ENCODE assay signal across 19 cellular contexts in genomic region chr21:32333953-32334673, GRCh38. TPM values are rescaled to one million over a fixed set of nuclear protein-coding genes. Genes with fewer than 3 reads are reported as not detected.
DNase-seq lines count a peak whose midpoint lies in the region; ATAC-seq and TF ChIP-seq lines count a peak whose summit lies in the region.
"Had no signal": no experiment of that assay in that cellular context is flagged by ENCODE, and none has a peak within 500 bp of the region (broad histone marks: within the 10 kb centered on the region; RNA-seq: fewer than 3 reads in every experiment).

No MANE protein-coding gene starts in this region.

- no peak overlapping the region for H3K4me3 Mint-ChIP-seq in endothelial cell (ENCODE audit: unreplicated experiment)

- TF ChIP-seq CTCF in endothelial cell (IDR thresholded peaks at IDR 0.05; ENCODE audit: unreplicated experiment) = no peak

- H3K27ac ChIP-seq in cingulate gyrus (ENCODE audit: low read depth, low read length) = peak overlapping the region; percentile 98
- peak overlapping the region; percentile 93 for H3K27ac ChIP-seq in layer of hippocampus (ENCODE audit: low read depth, low read length)
- H3K27ac ChIP-seq: KMS-11, RWPE1 had no signal

- no peak overlapping the region for H3K27ac Mint-ChIP-seq in endothelial cell (ENCODE audit: unreplicated experiment)

- H3K27me3 ChIP-seq in layer of hippocampus (ENCODE audit: control insufficient read depth, insufficient read depth, low read length) = no peaks in the 10 kb centered on the region

- DNase-seq in NCI-H2171 (lab: John Stamatoyannopoulos, UW) (peak; percentile 5), endothelial cell (ENCODE audit: low spot score) (no peak), GOT3 (lab: John Stamatoyannopoulos, UW) (no peak)
- DNase-seq in stimulated activated CD8-positive, alpha-beta memory T cell treated with anti-CD3 and anti-CD28 coated beads, Interleukin-4, amount 100 ng/mL, for 48 hours = peak; percentile 6
- DNase-seq: AML-193, COR-L47, DMS153, NCI-H1048, NCI-H1436 treated with DMSO at 0.1 percent for 48 hours, NCI-H2029 treated with DMSO at 0.1 percent for 48 hours, NCI-H510A, NCI-H774, PC-3 had no signal

- peaks cover 5% of the 10 kb centered on the region for H3K27me3 Mint-ChIP-seq in endothelial cell (ENCODE audit: unreplicated experiment)

- ATAC-seq in SK-N-SH treated with all-trans-retinoic acid at 6 μM for 48 hours = no peak
- ATAC-seq: PC-3 had no signal

- H3K9me3 Mint-ChIP-seq in endothelial cell (ENCODE audit: unreplicated experiment) = no peaks in the 10 kb centered on the region

- peaks cover 19% of the 10 kb centered on the region for H3K4me1 Mint-ChIP-seq in endothelial cell (ENCODE audit: unreplicated experiment)

- peaks cover 40% of the 10 kb centered on the region for H3K36me3 Mint-ChIP-seq in endothelial cell (ENCODE audit: low read depth, unreplicated experiment)

TF ChIP-seq in SK-N-SH treated with all-trans-retinoic acid at 6 μM for 48 hours, 23 proteins besides CTCF, POLR2A, EP300 and RAD21:
- TF ChIP-seq PPARA (CRISPR knock-in tag; IDR thresholded peaks at IDR 0.05; ENCODE audit: borderline replicate concordance) (no peak), TSHZ2 (CRISPR knock-in tag; IDR thresholded peaks at IDR 0.05) (no peak), TCF4 (CRISPR knock-in tag; IDR thresholded peaks at IDR 0.05; ENCODE audit: borderline replicate concordance) (no peak)

RNA-seq across cellular contexts. Expression of gene MRAP, which starts 35.5 kb away (rescaled TPM):
- total RNA-seq in endothelial cell (ENCODE audit: unreplicated experiment) = not detected
- total RNA-seq: M059J, PC-3 had no signal

RNA-seq across cellular contexts. Expression of gene MIS18A, which starts 55.3 kb away (rescaled TPM):
- total RNA-seq in endothelial cell (ENCODE audit: unreplicated experiment) = 17.2 TPM

RNA-seq across cellular contexts. Expression of gene URB1, which starts 58.7 kb away (rescaled TPM):
- total RNA-seq in endothelial cell (ENCODE audit: unreplicated experiment) = 10.6 TPM

Comparison
In these comparisons a context has a peak if more than half of its experiments do, and no peak if none do; other contexts are left out.
1. DNase-seq: peak in NCI-H2171 (single experiment) and stimulated activated CD8-positive, alpha-beta memory T cell treated with anti-CD3 and anti-CD28 coated beads, Interleukin-4, amount 100 ng/mL, for 48 hours (single experiment); none in endothelial cell (single experiment) and GOT3 (single experiment).